19 cellular contexts compared by ENCODE assay signal in genomic region chr3:25751691-25752090, GRCh38.
"Had no signal": no experiment of that assay in that cellular context is flagged by ENCODE, and none has a peak within 500 bp of the region (broad histone marks: within the 10 kb centered on the region; RNA-seq: fewer than 3 reads in every experiment).

No MANE protein-coding gene starts in this region.

- H3K9me3 Mint-ChIP-seq: activated naive CD4-positive, alpha-beta T cell treated with anti-CD3 and anti-CD28 coated beads, Interleukin-2, amount 50 U/mL, for 24 hours; stimulated activated naive B cell treated with anti-CD40 and anti-IgM and Interleukin-4, amounts not matched to agents 10 μg/mL and 1 μg/mL and 100 μg/mL, for 72 hours had no signal

- DNase-seq: activated CD4-positive, alpha-beta T cell treated with anti-CD3 and anti-CD28 coated beads, Interleukin-2, amount 50 U/mL, for 1 hour; activated CD8-positive, alpha-beta memory T cell treated with anti-CD3 and anti-CD28 coated beads for 24 hours; activated CD8-positive, alpha-beta memory T cell treated with anti-CD3 and anti-CD28 coated beads, Interleukin-2, amount 50 U/mL, for 48 hours; activated effector memory CD4-positive, alpha-beta T cell treated with anti-CD3 and anti-CD28 coated beads, Interleukin-2, amount 50 U/mL, for 16 hours; activated T-cell treated with anti-CD3 and anti-CD28 coated beads, Interleukin-2, amount 50 U/mL, for 48 hours; cerebellar nuclear complex; effector CD4-positive, alpha-beta T cell; heart right ventricle; kidney glomerular epithelial cell; left ventricle myocardium inferior; sigmoid colon; spleen; stimulated activated CD4-positive, alpha-beta T cell treated with anti-CD3 and anti-CD28 coated beads, Interleukin-4, amount 100 ng/mL, for 4 hours; stimulated activated naive B cell treated with anti-CD40 and anti-IgM and Interleukin-4, amounts not matched to agents 10 μg/mL and 1 μg/mL and 100 μg/mL, for 72 hours; thyroid gland had no signal

- H3K27me3 Mint-ChIP-seq: activated naive CD4-positive, alpha-beta T cell treated with anti-CD3 and anti-CD28 coated beads, Interleukin-2, amount 50 U/mL, for 24 hours; stimulated activated naive B cell treated with anti-CD40 and anti-IgM and Interleukin-4, amounts not matched to agents 10 μg/mL and 1 μg/mL and 100 μg/mL, for 72 hours had no signal

- ATAC-seq: activated CD4-positive, CD25-positive, alpha-beta regulatory T cell treated with anti-CD3 and anti-CD28 coated beads, Interleukin-2, amount 50 U/mL, for 24 hours; esophagus mucosa; gastroesophageal sphincter; heart right ventricle; stimulated activated naive B cell treated with anti-CD40 and anti-IgM and Interleukin-4, amounts not matched to agents 10 μg/mL and 1 μg/mL and 100 μg/mL, for 72 hours had no signal

- H3K4me3 Mint-ChIP-seq: activated naive CD4-positive, alpha-beta T cell treated with anti-CD3 and anti-CD28 coated beads, Interleukin-2, amount 50 U/mL, for 24 hours; stimulated activated naive B cell treated with anti-CD40 and anti-IgM and Interleukin-4, amounts not matched to agents 10 μg/mL and 1 μg/mL and 100 μg/mL, for 72 hours had no signal

- H3K27ac Mint-ChIP-seq: activated naive CD4-positive, alpha-beta T cell treated with anti-CD3 and anti-CD28 coated beads, Interleukin-2, amount 50 U/mL, for 24 hours; stimulated activated naive B cell treated with anti-CD40 and anti-IgM and Interleukin-4, amounts not matched to agents 10 μg/mL and 1 μg/mL and 100 μg/mL, for 72 hours had no signal
